In the genomic region with DNA sequence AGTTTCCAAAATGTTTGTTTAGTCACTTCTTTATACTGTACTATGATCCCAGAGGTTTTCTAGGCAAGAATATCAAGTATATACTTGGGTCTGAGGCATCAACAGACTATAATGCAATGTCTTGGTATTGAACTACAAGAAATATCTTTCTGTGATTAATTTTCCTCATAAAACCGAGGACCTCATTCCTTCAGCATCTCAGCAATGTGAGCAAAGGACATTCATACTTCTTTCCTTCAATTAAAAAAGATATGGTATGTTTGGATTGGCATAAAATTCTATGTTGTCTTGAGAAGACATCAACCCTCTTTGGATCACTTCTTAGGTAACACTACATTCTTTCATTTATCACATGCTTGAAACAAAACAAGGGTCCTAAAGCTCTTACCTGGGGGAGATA, we compare ENCODE assay signal across 20 cellular contexts.
"Had no signal": no experiment of that assay in that cellular context is flagged by ENCODE, and none has a peak within 500 bp of the region (broad histone marks: within the 10 kb centered on the region; RNA-seq: fewer than 3 reads in every experiment).

No MANE protein-coding gene starts in this region.

- H3K9me3 Mint-ChIP-seq: nephron progenitor cell had no signal

- H3K4me1 ChIP-seq: colonic mucosa, foreskin keratinocyte, lower lobe of right lung, upper lobe of left lung, uterus had no signal

- H3K27me3 ChIP-seq: colonic mucosa, foreskin keratinocyte, thyroid gland, upper lobe of left lung, uterus had no signal

- H3K4me3 ChIP-seq: colonic mucosa, left ventricle myocardium inferior, lower lobe of right lung, smooth muscle cell, thyroid gland, upper lobe of left lung, uterus had no signal

- H3K4me2 ChIP-seq: smooth muscle cell had no signal

- H3K9me3 ChIP-seq: colonic mucosa, lower lobe of right lung, thyroid gland, uterus had no signal

- H3K36me3 ChIP-seq: colonic mucosa, left ventricle myocardium inferior, lower lobe of right lung, thyroid gland, upper lobe of left lung, uterus had no signal

- H3K4me1 Mint-ChIP-seq: memory B cell; naive thymus-derived CD4-positive, alpha-beta T cell; nephron progenitor cell had no signal

- DNase-seq: colonic mucosa; dermis blood vessel endothelial cell; endodermal cell; erythroblast; foreskin keratinocyte; kidney; left cardiac atrium; left ventricle myocardium inferior; lower lobe of right lung; midbrain; naive thymus-derived CD4-positive, alpha-beta T cell; nephron progenitor cell; posterior cingulate gyrus; stimulated activated CD4-positive, alpha-beta T cell treated with anti-CD3 and anti-CD28 coated beads, Interleukin-2, amount 100 ng/mL, for 48 hours; stimulated activated naive CD4-positive, alpha-beta T cell treated with Interleukin-2 at 50 U/mL for 16 hours; thyroid gland; upper lobe of left lung; uterus had no signal

- H3K27ac ChIP-seq: colonic mucosa, foreskin keratinocyte, left ventricle myocardium inferior, lower lobe of right lung, thyroid gland, upper lobe of left lung, uterus had no signal

- H3K36me3 Mint-ChIP-seq: memory B cell had no signal

- H3K27ac Mint-ChIP-seq: endodermal cell; memory B cell; naive thymus-derived CD4-positive, alpha-beta T cell; nephron progenitor cell had no signal

- H3K4me3 Mint-ChIP-seq: endodermal cell; memory B cell; naive thymus-derived CD4-positive, alpha-beta T cell; nephron progenitor cell had no signal
